Comparison of ENCODE assay signal across 20 cellular contexts in the genomic region with DNA sequence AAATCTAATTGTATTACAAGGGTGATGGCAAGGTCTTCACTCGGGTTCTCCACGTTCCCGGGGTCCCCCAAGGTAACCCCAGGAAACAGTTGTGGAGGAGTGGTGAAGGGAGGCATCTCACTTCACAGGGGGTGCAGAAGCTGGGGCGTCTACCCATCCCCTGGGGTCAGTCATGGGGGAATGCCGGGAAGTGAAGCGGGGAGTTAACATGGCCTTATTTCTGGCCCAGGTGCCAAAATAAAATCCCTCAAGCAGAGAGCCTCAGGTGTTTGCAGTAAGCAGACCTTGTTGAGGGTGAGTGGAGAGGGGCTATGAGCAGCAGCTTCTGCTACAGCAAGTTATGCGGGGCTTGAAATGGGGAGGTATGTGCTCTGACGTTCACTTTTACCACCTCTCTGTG. TPM values are rescaled to one million over a fixed set of nuclear protein-coding genes. Genes with fewer than 3 reads are reported as not detected.
A peak's percentile ranks its signal among the peaks of the same experiment; 100 is the strongest.
DNase-seq lines count a peak whose midpoint lies in the region; ATAC-seq, FAIRE-seq and TF ChIP-seq lines count a peak whose summit lies in the region.
"Had no signal": no experiment of that assay in that cellular context is flagged by ENCODE, and none has a peak within 500 bp of the region (broad histone marks: within the 10 kb centered on the region; RNA-seq: fewer than 3 reads in every experiment).

No MANE protein-coding gene starts in this region.

- POLR2A ChIA-PET in HepG2 (lab: Yijun Ruan, JAX): no interaction called here
- POLR2A ChIA-PET in activated CD8-positive, alpha-beta T cell treated with anti-CD3 and anti-CD28 coated beads, Interleukin-2, amount 10 ng/mL, durations not matched to agents 7 days and 5 days (lab: Charles Lee): no interaction called here

- no peak for ATAC-seq in HepG2
- ATAC-seq in right lobe of liver: no peak
- no peak for ATAC-seq in activated CD8-positive, alpha-beta T cell treated with anti-CD3 and anti-CD28 coated beads, Interleukin-2, amount 10 ng/mL, durations not matched to agents 7 days and 5 days
- ATAC-seq: A549 had no signal

- H4K20me1 ChIP-seq in HepG2 (ENCODE audit: insufficient read depth, low read length): no peaks in the 10 kb centered on the region; the same call in 1 of the 2 replicates

- no peaks in the 10 kb centered on the region for H3K36me3 Mint-ChIP-seq in activated CD8-positive, alpha-beta T cell treated with anti-CD3 and anti-CD28 coated beads, Interleukin-2, amount 10 ng/mL, durations not matched to agents 7 days and 5 days (ENCODE audit: low read depth)

- H3K9me3 ChIP-seq in HepG2 (ENCODE audit: low read length) (no peaks in the 10 kb centered on the region), right lobe of liver (no peaks in the 10 kb centered on the region), kidney (ENCODE audit: control insufficient read depth in 1 of 2, low read length in 2 of 2) (no peaks in the 10 kb centered on the region)
- H3K9me3 ChIP-seq: A549 had no signal

- peak overlapping the region; percentile 46 for H3K27ac Mint-ChIP-seq in activated CD8-positive, alpha-beta T cell treated with anti-CD3 and anti-CD28 coated beads, Interleukin-2, amount 10 ng/mL, durations not matched to agents 7 days and 5 days

- TF ChIP-seq RAD21 in HepG2 (CRISPR knock-in tag; IDR thresholded peaks at IDR 0.05): no peak

- H3K27ac ChIP-seq in HepG2 (ENCODE audit: extremely low read length, insufficient read depth, low read length) (no peak overlapping the region), right lobe of liver (no peak overlapping the region), kidney (ENCODE audit: low read depth in 2 of 2, low read length in 2 of 2) (peak overlapping the region; percentile 52 to 82)
- H3K27ac ChIP-seq: A549 had no signal

- H3K4me1 ChIP-seq in HepG2 (ENCODE audit: insufficient read depth, low read length) (peaks cover 46% of the 10 kb centered on the region), right lobe of liver (peaks cover 0 to 3% (median 0%) of the 10 kb centered on the region in 4 donors), kidney (ENCODE audit: control insufficient read depth in 1 of 2, insufficient read depth in 1 of 2, low read depth in 1 of 2, low read length in 2 of 2) (peaks cover 12 to 20% of the 10 kb centered on the region in 2 donors)

- H3K9ac ChIP-seq in HepG2 (ENCODE audit: insufficient read depth, low read depth, low read length) (no peak overlapping the region), kidney (ENCODE audit: low read length in 2 of 2) (peak overlapping the region in 1 of 2 donors; percentile 26)

- FAIRE-seq in HepG2 (lab: Jason Lieb, UNC): no peak
- FAIRE-seq in kidney (lab: Jason Lieb, UNC): no peak
- FAIRE-seq: A549, H1 had no signal

- TF ChIP-seq POLR2A in HepG2 (IDR thresholded peaks at IDR 0.05; ENCODE audit: insufficient read depth in 1 of 2, low read depth in 2 of 2, low read length in 2 of 2) (no peak), right lobe of liver (IDR thresholded peaks at IDR 0.05) (no peak)

- DNase-seq in HepG2 (ENCODE audit: low spot score) (no peak), right lobe of liver (no peak), kidney (peak; percentile 39), NCI-H748 (lab: John Stamatoyannopoulos, UW; ENCODE audit: unreplicated experiment) (no peak), RPMI8226 (no peak), activated gamma-delta T cell treated with Interleukin-2 at 50 U/mL for 16 hours (no peak)
- DNase-seq in activated CD8-positive, alpha-beta T cell treated with anti-CD3 and anti-CD28 coated beads, Interleukin-2, amount 10 ng/mL, durations not matched to agents 7 days and 5 days: no peak
- no peak for DNase-seq in central memory CD4-positive, alpha-beta T cell
- DNase-seq: C1 segment of cervical spinal cord, COR-L47, DMS153, KBM-7, NCI-H1436, NCI-H2029 treated with DMSO at 0.1 percent for 48 hours, NCI-H2171 treated with DMSO at 0.1 percent for 48 hours, NCI-H446 treated with DMSO at 0.1 percent for 48 hours, NCI-H748 treated with DMSO at 0.1 percent for 48 hours, OCI-M1 had no signal

- BruUV-seq in HepG2 (replicated peaks; lab: Mats Ljungman, UMichigan): no TSS peak

- no peaks in the 10 kb centered on the region for H3K36me3 ChIP-seq in HepG2 (replicated peaks in 1 of 2; ENCODE audit: control insufficient read depth in 1 of 2, insufficient read depth in 2 of 2, low read length in 2 of 2)
- H3K36me3 ChIP-seq in right lobe of liver: no peaks in the 10 kb centered on the region
- H3K36me3 ChIP-seq in kidney (ENCODE audit: control insufficient read depth in 1 of 2, insufficient read depth in 2 of 2, low read length in 2 of 2): no peaks in the 10 kb centered on the region

- no peak overlapping the region for H3K4me3 ChIP-seq in HepG2 (replicated peaks in 1 of 3; ENCODE audit: insufficient read depth in 1 of 3, low read depth in 2 of 3, low read length in 3 of 3)
- no peak overlapping the region for H3K4me3 ChIP-seq in right lobe of liver
- no peak overlapping the region for H3K4me3 ChIP-seq in kidney (ENCODE audit: low read length in 2 of 2)
- H3K4me3 ChIP-seq: A549 had no signal

- TF ChIP-seq EP300 in HepG2 (IDR thresholded peaks at IDR 0.05; ENCODE audit: low read depth in 2 of 2, low read length in 2 of 2) (no peak), HepG2 (CRISPR knock-in tag; IDR thresholded peaks at IDR 0.05; ENCODE audit: borderline replicate concordance) (no peak)

- peaks cover 36% of the 10 kb centered on the region for H3K4me1 Mint-ChIP-seq in activated CD8-positive, alpha-beta T cell treated with anti-CD3 and anti-CD28 coated beads, Interleukin-2, amount 10 ng/mL, durations not matched to agents 7 days and 5 days (ENCODE audit: low read depth)

- intact Hi-C loops in HepG2 (cut with micrococcal nuclease; ENCODE audit: unreplicated experiment) (no loop called here), right lobe of liver (cut with DNase I) (no loop called here), kidney (cut with DNase I) (no loop called here)

- H3K9me3 Mint-ChIP-seq in activated CD8-positive, alpha-beta T cell treated with anti-CD3 and anti-CD28 coated beads, Interleukin-2, amount 10 ng/mL, durations not matched to agents 7 days and 5 days (ENCODE audit: insufficient read depth): no peaks in the 10 kb centered on the region

- H2AFZ ChIP-seq in HepG2 (ENCODE audit: low read length): no peak overlapping the region

- H3K79me2 ChIP-seq in HepG2 (ENCODE audit: insufficient read depth, low read length): no peaks in the 10 kb centered on the region

- peaks cover 0 to 30% of the 10 kb centered on the region in 2 experiments; a peak in 3 of 5 replicates for H3K27me3 ChIP-seq in HepG2 (ENCODE audit: control insufficient read depth in 1 of 2, insufficient read depth in 2 of 2, low read length in 2 of 2)
- no peaks in the 10 kb centered on the region for H3K27me3 ChIP-seq in right lobe of liver

- CTCF ChIA-PET in HepG2 (lab: Yijun Ruan, JAX; ENCODE audit: low intra/inter-chr PET ratio, low total read pairs): no interaction called here
- CTCF ChIA-PET in activated CD8-positive, alpha-beta T cell treated with anti-CD3 and anti-CD28 coated beads, Interleukin-2, amount 10 ng/mL, durations not matched to agents 7 days and 5 days (lab: Charles Lee): interaction anchor here (1.1 kb wide), 1 partner anchor 82 kb away, joined by 4 read pairs; no protein-coding TSS in a partner anchor

- H3K27me3 Mint-ChIP-seq in activated CD8-positive, alpha-beta T cell treated with anti-CD3 and anti-CD28 coated beads, Interleukin-2, amount 10 ng/mL, durations not matched to agents 7 days and 5 days (ENCODE audit: low read depth): peaks cover 5% of the 10 kb centered on the region

- H3K4me2 ChIP-seq in HepG2 (ENCODE audit: low read depth, low read length): 0 out of 2 replicates have a peak overlapping the region, but pooled peaks have one; percentile 53
- H3K4me2 ChIP-seq: A549 had no signal

- 41% methylated on average over 8 of the region's 8 CpGs for WGBS in HepG2 (ENCODE audit: low lambda C conversion rate)
- WGBS in right lobe of liver (ENCODE audit: insufficient coverage, low coverage, low lambda C conversion rate, missing lambda C conversion rate): 58% methylated on average over 4 of the region's 8 CpGs

- TF ChIP-seq CTCF in HepG2 (CRISPR knock-in tag; IDR thresholded peaks at IDR 0.05): no peak
- TF ChIP-seq CTCF in right lobe of liver (IDR thresholded peaks at IDR 0.05): no peak
- TF ChIP-seq CTCF in kidney (IDR thresholded peaks at IDR 0.05; ENCODE audit: borderline replicate concordance, extremely low read depth, insufficient read depth): no peak

- in situ Hi-C loops in HepG2 (cut with HindIII; ENCODE audit: extremely low pct_ligation_motif_present, low pct_unique_long_range_greater_than_20kb): no loop called here

- no peak overlapping the region for H3K4me3 Mint-ChIP-seq in activated CD8-positive, alpha-beta T cell treated with anti-CD3 and anti-CD28 coated beads, Interleukin-2, amount 10 ng/mL, durations not matched to agents 7 days and 5 days

RNA-seq across cellular contexts. Expression of gene ATP2C2, which starts 9.0 kb away (rescaled TPM):
- total RNA-seq in HepG2 (2016; rRNA removed; fragmentation: Illumina TruSeq; extraction: Trizol) (not detected in 2 replicates), right lobe of liver (under 1 TPM in 4 of 6 experiments, not detected in 2; 0.18 to 0.51 (median 0.32) TPM), kidney (2.2 TPM)
- total RNA-seq in HepG2 (2016; cell fraction: cytosol; rRNA removed; fragmentation: Illumina TruSeq; extraction: Trizol; ENCODE audit: low read depth): not detected in 2 replicates
- not detected in 2 replicates for total RNA-seq in HepG2 (2016; cell fraction: insoluble cytoplasmic fraction; rRNA removed; fragmentation: Illumina TruSeq; extraction: Trizol)
- not detected in 2 replicates for total RNA-seq in HepG2 (2016; cell fraction: membrane; rRNA removed; fragmentation: Illumina TruSeq; extraction: Trizol)
- total RNA-seq in HepG2 (2016; cell fraction: nucleus; rRNA removed; fragmentation: Illumina TruSeq; extraction: Trizol): not detected in 2 replicates
- polyA plus RNA-seq in HepG2 (2011; rRNA removed) (0.05 and 0.07 TPM in 2 replicates), kidney (ENCODE audit: insufficient read depth, low read depth, low replicate concordance) (2.6 TPM)
- 0.04 and 0.06 TPM in 2 replicates for polyA plus RNA-seq in HepG2 (2011; cell fraction: cytosol; rRNA removed)
- polyA plus RNA-seq in HepG2 (2011; cell fraction: nucleus; rRNA removed): 0.29 and 0.54 TPM in 2 replicates
- polyA plus RNA-seq in HepG2 (2012): 0.12 and 0.41 TPM in 2 replicates
- not detected in 2 replicates for polyA plus RNA-seq in HepG2 (2016; cell fraction: cytosol; fragmentation: Illumina TruSeq; extraction: Trizol; ENCODE audit: low read depth)
- polyA plus RNA-seq in HepG2 (2016; cell fraction: insoluble cytoplasmic fraction; fragmentation: Illumina TruSeq; extraction: Trizol; ENCODE audit: low read depth): not detected in 2 replicates
- polyA plus RNA-seq in HepG2 (2016; cell fraction: membrane; fragmentation: Illumina TruSeq; extraction: Trizol; ENCODE audit: low read depth): not detected in 2 replicates
- not detected in 2 replicates for polyA plus RNA-seq in HepG2 (2016; cell fraction: nucleus; fragmentation: Illumina TruSeq; extraction: Trizol; ENCODE audit: insufficient read depth, low read depth)
- not detected in 2 replicates for polyA minus RNA-seq in HepG2 (2011; rRNA and poly(A)+ RNA removed; ENCODE audit: low replicate concordance)
- not detected in 2 replicates for polyA minus RNA-seq in HepG2 (2011; cell fraction: cytosol; rRNA and poly(A)+ RNA removed)
- polyA minus RNA-seq in HepG2 (2011; cell fraction: nucleus; rRNA and poly(A)+ RNA removed): not detected in 2 replicates
- total RNA-seq in activated CD8-positive, alpha-beta T cell treated with anti-CD3 and anti-CD28 coated beads, Interleukin-2, amount 10 ng/mL, durations not matched to agents 7 days and 5 days: not detected

Comparison
In these comparisons a context has a peak if more than half of its experiments do, and no peak if none do; other contexts are left out.
1. H3K27ac ChIP-seq: peak in kidney (2 of 2); none in HepG2 (single experiment) and right lobe of liver (0 of 3).